In the genomic region with DNA sequence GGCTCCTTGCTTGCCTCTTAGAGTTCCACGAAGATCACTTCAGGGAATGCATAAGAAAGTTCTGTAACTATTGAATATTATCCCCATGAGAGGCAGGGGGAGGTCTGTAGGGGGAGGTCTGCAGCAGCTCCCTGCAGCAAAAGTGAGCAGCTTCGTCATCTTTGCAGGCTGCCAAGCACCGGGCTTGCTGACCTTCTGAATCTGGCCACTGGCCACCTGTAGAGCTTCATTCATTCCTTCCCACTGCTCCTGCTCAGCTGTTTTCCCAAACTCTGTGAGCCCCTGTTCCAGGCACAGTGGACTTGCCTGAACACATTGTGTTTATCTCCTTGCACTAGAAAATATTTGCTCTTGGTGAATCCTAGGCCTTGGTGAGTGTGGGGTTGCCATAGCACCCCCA, we compare ENCODE assay signal across 15 cellular contexts.
DNase-seq lines count a peak whose midpoint lies in the region; ATAC-seq and TF ChIP-seq lines count a peak whose summit lies in the region.
"Had no signal": no experiment of that assay in that cellular context is flagged by ENCODE, and none has a peak within 500 bp of the region (broad histone marks: within the 10 kb centered on the region; RNA-seq: fewer than 3 reads in every experiment).

No MANE protein-coding gene starts in this region.

- ATAC-seq in left cardiac atrium (peak in 1 of 2 donors; percentile 58), left lobe of liver (peak; percentile 64)
- ATAC-seq in stimulated activated naive B cell treated with anti-CD40 and anti-IgM and Interleukin-4, amounts not matched to agents 10 μg/mL and 1 μg/mL and 100 μg/mL, for 72 hours (replicated peaks), result no peak
- ATAC-seq: HCT116 had no signal

- intact Hi-C loops in left cardiac atrium (cut with DNase I), result no loop called here

- H3K36me3 Mint-ChIP-seq in type B pancreatic cell, result no peaks in the 10 kb centered on the region
- H3K36me3 Mint-ChIP-seq in stimulated activated naive B cell treated with anti-CD40 and anti-IgM and Interleukin-4, amounts not matched to agents 10 μg/mL and 1 μg/mL and 100 μg/mL, for 72 hours, result no peaks in the 10 kb centered on the region

- H3K79me2 ChIP-seq in hepatocyte, result no peaks in the 10 kb centered on the region

- DNase-seq in left cardiac atrium (peak; percentile 22), right atrium auricular region (ENCODE audit: low spot score) (no peak), left lobe of liver (ENCODE audit: low spot score) (no peak), type B pancreatic cell (ENCODE audit: extremely low spot score, unreplicated experiment) (no peak), hepatocyte (ENCODE audit: low spot score) (no peak)
- DNase-seq in stimulated activated naive B cell treated with anti-CD40 and anti-IgM and Interleukin-4, amounts not matched to agents 10 μg/mL and 1 μg/mL and 100 μg/mL, for 72 hours, result no peak
- DNase-seq: Calu3; CD4-positive, alpha-beta T cell; DMS 273 treated with DMSO at 0.1 percent for 48 hours; DMS79 treated with DMSO at 0.1 percent for 48 hours; EL; IMR-90 had no signal

- no peak overlapping the region for H3K27ac Mint-ChIP-seq in type B pancreatic cell
- no peak overlapping the region for H3K27ac Mint-ChIP-seq in stimulated activated naive B cell treated with anti-CD40 and anti-IgM and Interleukin-4, amounts not matched to agents 10 μg/mL and 1 μg/mL and 100 μg/mL, for 72 hours
- H3K27ac Mint-ChIP-seq: B cell; CD4-positive, alpha-beta T cell had no signal

- no peaks in the 10 kb centered on the region for H4K20me1 ChIP-seq in hepatocyte (ENCODE audit: insufficient read depth, poor library complexity, severe bottlenecking)

- H3K36me3 ChIP-seq in right atrium auricular region (no peaks in the 10 kb centered on the region), HEK293 (ENCODE audit: control insufficient read depth in 2 of 2, insufficient read depth in 1 of 2, low read length in 2 of 2) (no peaks in the 10 kb centered on the region), hepatocyte (replicated peaks; ENCODE audit: insufficient read depth, low read depth) (no peaks in the 10 kb centered on the region)

- no peak overlapping the region for H3K4me2 ChIP-seq in hepatocyte

- peaks cover 4% of the 10 kb centered on the region for H3K4me1 Mint-ChIP-seq in type B pancreatic cell (ENCODE audit: unreplicated experiment)
- no peaks in the 10 kb centered on the region for H3K4me1 Mint-ChIP-seq in stimulated activated naive B cell treated with anti-CD40 and anti-IgM and Interleukin-4, amounts not matched to agents 10 μg/mL and 1 μg/mL and 100 μg/mL, for 72 hours
- H3K4me1 Mint-ChIP-seq: B cell had no signal

- TF ChIP-seq CTCF in right atrium auricular region (IDR thresholded peaks at IDR 0.05) (no peak), HEK293 (tag by site-specific recombination; IDR thresholded peaks at IDR 0.05) (no peak), type B pancreatic cell (conservative IDR thresholded peaks at IDR 0.05) (no peak), hepatocyte (IDR thresholded peaks at IDR 0.05; ENCODE audit: poor library complexity) (no peak)

- peaks cover 0 to 10% of the 10 kb centered on the region in 2 donors for H3K9me3 ChIP-seq in right atrium auricular region
- no peaks in the 10 kb centered on the region for H3K9me3 ChIP-seq in HEK293 (ENCODE audit: control insufficient read depth, insufficient read depth, low read depth, low read length)
- H3K9me3 ChIP-seq in hepatocyte (ENCODE audit: low read depth), result no peaks in the 10 kb centered on the region

- WGBS in hepatocyte (ENCODE audit: low lambda C conversion rate, missing lambda C conversion rate), result 70% methylated on average over 3 of the region's 3 CpGs

- H3K27ac ChIP-seq in right atrium auricular region (no peak overlapping the region), HEK293 (ENCODE audit: extremely low read depth, low read depth, low read length) (no peak overlapping the region), hepatocyte (no peak overlapping the region)

- H3K27me3 ChIP-seq in right atrium auricular region (no peaks in the 10 kb centered on the region), hepatocyte (no peaks in the 10 kb centered on the region)

- peaks cover 5% of the 10 kb centered on the region for H3K9me3 Mint-ChIP-seq in type B pancreatic cell
- H3K9me3 Mint-ChIP-seq in stimulated activated naive B cell treated with anti-CD40 and anti-IgM and Interleukin-4, amounts not matched to agents 10 μg/mL and 1 μg/mL and 100 μg/mL, for 72 hours, result peaks cover 3 to 12% of the 10 kb centered on the region in 2 donors

- POLR2A ChIA-PET in HEK293 (lab: Yijun Ruan, JAX), result no interaction called here

- H3K4me1 ChIP-seq in right atrium auricular region (no peaks in the 10 kb centered on the region), HEK293 (ENCODE audit: control insufficient read depth, insufficient read depth, low read length) (no peaks in the 10 kb centered on the region), hepatocyte (ENCODE audit: insufficient read depth) (no peaks in the 10 kb centered on the region)

- no peak overlapping the region for H3K4me3 ChIP-seq in right atrium auricular region
- no peak overlapping the region for H3K4me3 ChIP-seq in HEK293 (ENCODE audit: low read depth, low read length)
- H3K4me3 ChIP-seq in hepatocyte, result no peak overlapping the region

- no peak overlapping the region for H3K4me3 Mint-ChIP-seq in type B pancreatic cell
- no peak overlapping the region for H3K4me3 Mint-ChIP-seq in stimulated activated naive B cell treated with anti-CD40 and anti-IgM and Interleukin-4, amounts not matched to agents 10 μg/mL and 1 μg/mL and 100 μg/mL, for 72 hours
- H3K4me3 Mint-ChIP-seq: B cell; CD4-positive, alpha-beta T cell had no signal

- H2AFZ ChIP-seq in hepatocyte, result no peak overlapping the region

- CTCF ChIA-PET in HEK293 (lab: Yijun Ruan, JAX), result interaction anchor here (0.6 kb wide), 1 partner anchor 49 kb away, joined by 3 read pairs; no protein-coding TSS in a partner anchor

- H3K27me3 Mint-ChIP-seq in type B pancreatic cell, result peaks cover 7% of the 10 kb centered on the region
- no peaks in the 10 kb centered on the region for H3K27me3 Mint-ChIP-seq in stimulated activated naive B cell treated with anti-CD40 and anti-IgM and Interleukin-4, amounts not matched to agents 10 μg/mL and 1 μg/mL and 100 μg/mL, for 72 hours
- H3K27me3 Mint-ChIP-seq: B cell; CD4-positive, alpha-beta T cell had no signal

- H3K9me2 ChIP-seq in hepatocyte (replicated peaks; ENCODE audit: insufficient read depth), result no peaks in the 10 kb centered on the region

TF ChIP-seq in HEK293, 187 proteins besides CTCF, POLR2A, EP300 and RAD21:
- TF ChIP-seq SCRT2 (tag by site-specific recombination; IDR thresholded peaks at IDR 0.05) (peak; percentile 22; the same call in 1 of the 2 replicates), KLF1 (tag by site-specific recombination; IDR thresholded peaks at IDR 0.05) (no peak)
TF ChIP-seq in HEK293: peak in this region for 1.
